ENCODE assay signal across 1 cellular context in the genomic region with DNA sequence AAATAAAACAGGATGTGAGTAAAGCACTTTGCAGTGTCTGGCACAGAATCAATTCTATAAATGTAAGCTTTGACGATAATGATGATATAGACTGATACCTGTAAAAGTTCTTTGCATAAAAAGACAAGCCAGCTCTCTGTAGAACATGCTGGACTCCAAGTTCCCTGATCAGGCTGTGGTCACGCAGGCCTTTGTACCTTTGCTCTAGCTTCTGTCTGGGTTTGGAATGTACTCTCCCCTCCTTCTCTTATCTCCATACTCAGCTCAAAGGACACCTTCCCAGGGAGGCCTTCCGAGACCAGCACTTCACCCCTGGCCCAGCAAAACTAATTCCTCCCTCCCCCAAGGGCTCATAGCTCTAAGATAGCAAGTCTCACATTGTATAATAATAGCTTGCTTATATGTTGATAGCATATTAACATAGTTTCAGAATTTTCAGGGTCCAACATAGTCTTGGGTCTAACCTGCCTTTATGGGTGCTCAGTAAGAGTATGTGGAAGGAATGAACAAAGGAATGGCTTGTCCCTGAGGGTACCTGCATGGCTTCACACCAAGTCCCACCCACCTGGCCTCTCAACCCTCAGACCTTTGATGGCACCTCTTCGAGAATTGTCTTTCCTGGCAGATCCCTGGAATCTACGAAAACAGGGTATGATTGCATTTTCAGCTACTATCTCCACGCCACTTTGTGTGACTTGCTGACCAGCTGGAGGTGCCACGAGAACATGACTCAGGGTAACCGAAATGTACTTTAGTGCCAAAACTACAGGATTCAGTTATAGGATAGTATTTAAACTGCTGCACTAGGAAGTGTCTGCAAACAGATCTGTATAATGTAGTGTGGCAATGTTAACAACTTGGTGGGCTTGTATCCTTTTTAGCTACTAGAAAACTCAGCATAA.
TF ChIP-seq lines count a peak whose summit lies in the region.

No MANE protein-coding gene starts in this region.

TF ChIP-seq in K562, 482 proteins besides CTCF, POLR2A, EP300 and RAD21 (continued from another document and continues in another):
- TF ChIP-seq, protein P1, sequence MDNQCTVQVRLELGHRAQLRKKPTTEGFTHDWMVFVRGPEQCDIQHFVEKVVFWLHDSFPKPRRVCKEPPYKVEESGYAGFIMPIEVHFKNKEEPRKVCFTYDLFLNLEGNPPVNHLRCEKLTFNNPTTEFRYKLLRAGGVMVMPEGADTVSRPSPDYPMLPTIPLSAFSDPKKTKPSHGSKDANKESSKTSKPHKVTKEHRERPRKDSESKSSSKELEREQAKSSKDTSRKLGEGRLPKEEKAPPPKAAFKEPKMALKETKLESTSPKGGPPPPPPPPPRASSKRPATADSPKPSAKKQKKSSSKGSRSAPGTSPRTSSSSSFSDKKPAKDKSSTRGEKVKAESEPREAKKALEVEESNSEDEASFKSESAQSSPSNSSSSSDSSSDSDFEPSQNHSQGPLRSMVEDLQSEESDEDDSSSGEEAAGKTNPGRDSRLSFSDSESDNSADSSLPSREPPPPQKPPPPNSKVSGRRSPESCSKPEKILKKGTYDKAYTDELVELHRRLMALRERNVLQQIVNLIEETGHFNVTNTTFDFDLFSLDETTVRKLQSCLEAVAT (IDR thresholded peaks at IDR 0.05), result no peak
- no peak for TF ChIP-seq BRD9 (IDR thresholded peaks at IDR 0.05; ENCODE audit: low read depth, partially characterized antibody)
- TF ChIP-seq CHD4 (IDR thresholded peaks at IDR 0.05; ENCODE audit: insufficient read depth, insufficient replicate concordance, low read depth, low read length, poor library complexity, severe bottlenecking), result no peak
- no peak for TF ChIP-seq ZNF311 (CRISPR knock-in tag; IDR thresholded peaks at IDR 0.05)
- no peak for TF ChIP-seq ZNF551 (CRISPR knock-in tag; IDR thresholded peaks at IDR 0.05)
- TF ChIP-seq, protein P2, sequence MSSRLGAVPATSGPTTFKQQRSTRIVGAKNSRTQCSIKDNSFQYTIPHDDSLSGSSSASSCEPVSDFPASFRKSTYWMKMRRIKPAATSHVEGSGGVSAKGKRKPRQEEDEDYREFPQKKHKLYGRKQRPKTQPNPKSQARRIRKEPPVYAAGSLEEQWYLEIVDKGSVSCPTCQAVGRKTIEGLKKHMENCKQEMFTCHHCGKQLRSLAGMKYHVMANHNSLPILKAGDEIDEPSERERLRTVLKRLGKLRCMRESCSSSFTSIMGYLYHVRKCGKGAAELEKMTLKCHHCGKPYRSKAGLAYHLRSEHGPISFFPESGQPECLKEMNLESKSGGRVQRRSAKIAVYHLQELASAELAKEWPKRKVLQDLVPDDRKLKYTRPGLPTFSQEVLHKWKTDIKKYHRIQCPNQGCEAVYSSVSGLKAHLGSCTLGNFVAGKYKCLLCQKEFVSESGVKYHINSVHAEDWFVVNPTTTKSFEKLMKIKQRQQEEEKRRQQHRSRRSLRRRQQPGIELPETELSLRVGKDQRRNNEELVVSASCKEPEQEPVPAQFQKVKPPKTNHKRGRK (tag; IDR thresholded peaks at IDR 0.05), result no peak
- no peak for TF ChIP-seq U2AF1 (optimal IDR thresholded peaks at IDR 0.05; ENCODE audit: low read depth, low read length)
- TF ChIP-seq, protein P3, sequence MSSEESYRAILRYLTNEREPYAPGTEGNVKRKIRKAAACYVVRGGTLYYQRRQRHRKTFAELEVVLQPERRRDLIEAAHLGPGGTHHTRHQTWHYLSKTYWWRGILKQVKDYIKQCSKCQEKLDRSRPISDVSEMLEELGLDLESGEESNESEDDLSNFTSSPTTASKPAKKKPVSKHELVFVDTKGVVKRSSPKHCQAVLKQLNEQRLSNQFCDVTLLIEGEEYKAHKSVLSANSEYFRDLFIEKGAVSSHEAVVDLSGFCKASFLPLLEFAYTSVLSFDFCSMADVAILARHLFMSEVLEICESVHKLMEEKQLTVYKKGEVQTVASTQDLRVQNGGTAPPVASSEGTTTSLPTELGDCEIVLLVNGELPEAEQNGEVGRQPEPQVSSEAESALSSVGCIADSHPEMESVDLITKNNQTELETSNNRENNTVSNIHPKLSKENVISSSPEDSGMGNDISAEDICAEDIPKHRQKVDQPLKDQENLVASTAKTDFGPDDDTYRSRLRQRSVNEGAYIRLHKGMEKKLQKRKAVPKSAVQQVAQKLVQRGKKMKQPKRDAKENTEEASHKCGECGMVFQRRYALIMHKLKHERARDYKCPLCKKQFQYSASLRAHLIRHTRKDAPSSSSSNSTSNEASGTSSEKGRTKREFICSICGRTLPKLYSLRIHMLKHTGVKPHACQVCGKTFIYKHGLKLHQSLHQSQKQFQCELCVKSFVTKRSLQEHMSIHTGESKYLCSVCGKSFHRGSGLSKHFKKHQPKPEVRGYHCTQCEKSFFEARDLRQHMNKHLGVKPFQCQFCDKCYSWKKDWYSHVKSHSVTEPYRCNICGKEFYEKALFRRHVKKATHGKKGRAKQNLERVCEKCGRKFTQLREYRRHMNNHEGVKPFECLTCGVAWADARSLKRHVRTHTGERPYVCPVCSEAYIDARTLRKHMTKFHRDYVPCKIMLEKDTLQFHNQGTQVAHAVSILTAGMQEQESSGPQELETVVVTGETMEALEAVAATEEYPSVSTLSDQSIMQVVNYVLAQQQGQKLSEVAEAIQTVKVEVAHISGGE (CRISPR knock-in tag; IDR thresholded peaks at IDR 0.05), result peak in 1 of 3 experiments; percentile 36; a peak in 1 of 6 replicates
- no peak for TF ChIP-seq TCF7 (IDR thresholded peaks at IDR 0.05; ENCODE audit: borderline replicate concordance)
- TF ChIP-seq PHTF2 (CRISPR knock-in tag; IDR thresholded peaks at IDR 0.05), result no peak
- TF ChIP-seq AFF4 (CRISPR knock-in tag; IDR thresholded peaks at IDR 0.05), result no peak
- TF ChIP-seq NUFIP1 (IDR thresholded peaks at IDR 0.05; ENCODE audit: partially characterized antibody), result peak; percentile 64
- no peak for TF ChIP-seq TAL1 (IDR thresholded peaks at IDR 0.05)
- no peak for TF ChIP-seq DNMT1 (IDR thresholded peaks at IDR 0.05)
- no peak for TF ChIP-seq ZNF384 (IDR thresholded peaks at IDR 0.05; ENCODE audit: low read depth, low read length)
- TF ChIP-seq, protein P4, sequence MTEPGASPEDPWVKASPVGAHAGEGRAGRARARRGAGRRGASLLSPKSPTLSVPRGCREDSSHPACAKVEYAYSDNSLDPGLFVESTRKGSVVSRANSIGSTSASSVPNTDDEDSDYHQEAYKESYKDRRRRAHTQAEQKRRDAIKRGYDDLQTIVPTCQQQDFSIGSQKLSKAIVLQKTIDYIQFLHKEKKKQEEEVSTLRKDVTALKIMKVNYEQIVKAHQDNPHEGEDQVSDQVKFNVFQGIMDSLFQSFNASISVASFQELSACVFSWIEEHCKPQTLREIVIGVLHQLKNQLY (CRISPR knock-in tag; conservative IDR thresholded peaks at IDR 0.05), result no peak
- TF ChIP-seq TGIF2 (CRISPR knock-in tag; IDR thresholded peaks at IDR 0.05), result no peak
- TF ChIP-seq MEF2A (IDR thresholded peaks at IDR 0.05; ENCODE audit: control insufficient read depth, low read depth, low read length), result 0 out of 2 replicates have a peak, but pooled peaks have one; percentile 11
- TF ChIP-seq ARID3A (IDR thresholded peaks at IDR 0.05; ENCODE audit: borderline replicate concordance, low read depth, low read length), result no peak
- no peak for TF ChIP-seq HMBOX1 (IDR thresholded peaks at IDR 0.05)
- no peak for TF ChIP-seq ZBTB8A (IDR thresholded peaks at IDR 0.05; ENCODE audit: partially characterized antibody)
- TF ChIP-seq TAF1 (IDR thresholded peaks at IDR 0.05; ENCODE audit: control insufficient read depth, extremely low read depth, insufficient read depth, low read length, severe bottlenecking), result no peak
- no peak for TF ChIP-seq XRCC4 (IDR thresholded peaks at IDR 0.05; ENCODE audit: extremely low read depth, insufficient read depth, insufficient read length)
- TF ChIP-seq ZEB2 (IDR thresholded peaks at IDR 0.05), result 0 out of 2 replicates have a peak, but pooled peaks have one; percentile 8
- peak; percentile 41; the same call in 1 of the 2 replicates for TF ChIP-seq BHLHE40 (IDR thresholded peaks at IDR 0.05; ENCODE audit: low read length)
- TF ChIP-seq FOSL1 (tag; conservative IDR thresholded peaks at IDR 0.05), result peak; percentile 60; the same call in 1 of the 2 replicates
- TF ChIP-seq BACH1 (tag; IDR thresholded peaks at IDR 0.05), result peak; percentile 90
- no peak for TF ChIP-seq CBX5 (IDR thresholded peaks at IDR 0.05; ENCODE audit: borderline replicate concordance, low read depth)
- TF ChIP-seq ZNF217 (CRISPR knock-in tag; IDR thresholded peaks at IDR 0.05), result no peak
- 0 out of 2 replicates have a peak, but pooled peaks have one; percentile 17 for TF ChIP-seq NFXL1 (CRISPR knock-in tag; IDR thresholded peaks at IDR 0.05)
- TF ChIP-seq, protein P5, sequence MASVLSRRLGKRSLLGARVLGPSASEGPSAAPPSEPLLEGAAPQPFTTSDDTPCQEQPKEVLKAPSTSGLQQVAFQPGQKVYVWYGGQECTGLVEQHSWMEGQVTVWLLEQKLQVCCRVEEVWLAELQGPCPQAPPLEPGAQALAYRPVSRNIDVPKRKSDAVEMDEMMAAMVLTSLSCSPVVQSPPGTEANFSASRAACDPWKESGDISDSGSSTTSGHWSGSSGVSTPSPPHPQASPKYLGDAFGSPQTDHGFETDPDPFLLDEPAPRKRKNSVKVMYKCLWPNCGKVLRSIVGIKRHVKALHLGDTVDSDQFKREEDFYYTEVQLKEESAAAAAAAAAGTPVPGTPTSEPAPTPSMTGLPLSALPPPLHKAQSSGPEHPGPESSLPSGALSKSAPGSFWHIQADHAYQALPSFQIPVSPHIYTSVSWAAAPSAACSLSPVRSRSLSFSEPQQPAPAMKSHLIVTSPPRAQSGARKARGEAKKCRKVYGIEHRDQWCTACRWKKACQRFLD (CRISPR knock-in tag; IDR thresholded peaks at IDR 0.05), result peak; percentile 71; the same call in 1 of the 2 replicates
- TF ChIP-seq ZNF584 (CRISPR knock-in tag; IDR thresholded peaks at IDR 0.05; ENCODE audit: low read depth), result peak; percentile 44; the same call in 1 of the 2 replicates
- no peak for TF ChIP-seq ARID3B (CRISPR knock-in tag; IDR thresholded peaks at IDR 0.05; ENCODE audit: borderline replicate concordance)
- no peak for TF ChIP-seq SFPQ (IDR thresholded peaks at IDR 0.05; ENCODE audit: low read depth, low read length)
